In genomic region chr17:43626066-43626465, GRCh38 we compare ENCODE assay signal across 28 cellular contexts. TPM values are rescaled to one million over a fixed set of nuclear protein-coding genes. Genes with fewer than 3 reads are reported as not detected.
A peak's percentile ranks its signal among the peaks of the same experiment; 100 is the strongest.
DNase-seq lines count a peak whose midpoint lies in the region; ATAC-seq, FAIRE-seq and TF ChIP-seq lines count a peak whose summit lies in the region.
"Had no signal": no experiment of that assay in that cellular context is flagged by ENCODE, and none has a peak within 500 bp of the region (broad histone marks: within the 10 kb centered on the region; RNA-seq: fewer than 3 reads in every experiment).

No MANE protein-coding gene starts in this region.

- no peak for ATAC-seq in HepG2
- ATAC-seq in right lobe of liver, result no peak
- peak; percentile 50 for ATAC-seq in left colon
- no peak for ATAC-seq in left lung
- ATAC-seq: GM12878 had no signal

- TF ChIP-seq POLR2A in HepG2 (IDR thresholded peaks at IDR 0.05; ENCODE audit: insufficient read depth in 1 of 2, low read depth in 2 of 2, low read length in 2 of 2), result no peak
- no peak for TF ChIP-seq POLR2A in right lobe of liver (IDR thresholded peaks at IDR 0.05)

- intact Hi-C loops in HepG2 (cut with micrococcal nuclease; ENCODE audit: unreplicated experiment), result no loop called here
- intact Hi-C loops in right lobe of liver (cut with DNase I), result no loop called here
- intact Hi-C loops in left colon (cut with DNase I, micrococcal nuclease), result no loop called here
- intact Hi-C loops in colonic mucosa (cut with DNase I), result no loop called here
- intact Hi-C loops in left lung (cut with DNase I), result no loop called here

- no TSS peak for BruUV-seq in HepG2 (replicated peaks; lab: Mats Ljungman, UMichigan)

- H3K4me1 ChIP-seq in HepG2 (ENCODE audit: insufficient read depth, low read length) (peaks cover 25% of the 10 kb centered on the region), right lobe of liver (no peaks in the 10 kb centered on the region), small intestine (ENCODE audit: control insufficient read depth in 2 of 2, insufficient read depth in 1 of 2, low read depth in 1 of 2, low read length in 1 of 2) (peaks cover 0 to 2% of the 10 kb centered on the region in 2 donors), colonic mucosa (no peaks in the 10 kb centered on the region), left lung (no peaks in the 10 kb centered on the region)
- H3K4me1 ChIP-seq: BE2C had no signal

- no peak for TF ChIP-seq CTCF in HepG2 (CRISPR knock-in tag; IDR thresholded peaks at IDR 0.05)
- no peak for TF ChIP-seq CTCF in right lobe of liver (IDR thresholded peaks at IDR 0.05)
- TF ChIP-seq CTCF in colonic mucosa (IDR thresholded peaks at IDR 0.05), result no peak
- TF ChIP-seq CTCF in left lung (IDR thresholded peaks at IDR 0.05), result no peak

- no peaks in the 10 kb centered on the region for H3K9me3 ChIP-seq in HepG2 (ENCODE audit: low read length)
- H3K9me3 ChIP-seq in right lobe of liver, result no peaks in the 10 kb centered on the region
- H3K9me3 ChIP-seq in small intestine (ENCODE audit: control insufficient read depth, low read depth), result no peaks in the 10 kb centered on the region
- H3K9me3 ChIP-seq in colonic mucosa, result no peaks in the 10 kb centered on the region
- H3K9me3 ChIP-seq in left lung, result no peaks in the 10 kb centered on the region
- H3K9me3 ChIP-seq: BE2C, BLaER1 had no signal

- no peak for TF ChIP-seq EP300 in HepG2 (IDR thresholded peaks at IDR 0.05; ENCODE audit: low read depth in 2 of 2, low read length in 2 of 2)
- no peak for TF ChIP-seq EP300 in HepG2 (CRISPR knock-in tag; IDR thresholded peaks at IDR 0.05; ENCODE audit: borderline replicate concordance)
- TF ChIP-seq EP300 in Ishikawa (IDR thresholded peaks at IDR 0.05; ENCODE audit: borderline replicate concordance), result no peak

- peaks cover 5 to 15% of the 10 kb centered on the region in 2 experiments; a peak in 2 of 5 replicates for H3K27me3 ChIP-seq in HepG2 (ENCODE audit: control insufficient read depth in 1 of 2, insufficient read depth in 2 of 2, low read length in 2 of 2)
- no peaks in the 10 kb centered on the region for H3K27me3 ChIP-seq in right lobe of liver
- peaks cover 0 to 2% of the 10 kb centered on the region in 2 donors for H3K27me3 ChIP-seq in small intestine (ENCODE audit: control insufficient read depth in 2 of 2, insufficient read depth in 2 of 2, low read length in 2 of 2)
- no peaks in the 10 kb centered on the region for H3K27me3 ChIP-seq in colonic mucosa
- peaks cover 0 to 6% of the 10 kb centered on the region in 2 donors for H3K27me3 ChIP-seq in left lung
- H3K27me3 ChIP-seq: BE2C, BLaER1 had no signal

- H3K27ac ChIP-seq in HepG2 (ENCODE audit: extremely low read length, insufficient read depth, low read length), result no peak overlapping the region
- no peak overlapping the region for H3K27ac ChIP-seq in right lobe of liver
- no peak overlapping the region for H3K27ac ChIP-seq in small intestine (ENCODE audit: low read depth in 1 of 2, low read length in 1 of 2)
- no peak overlapping the region for H3K27ac ChIP-seq in colonic mucosa
- H3K27ac ChIP-seq in left lung, result no peak overlapping the region
- H3K27ac ChIP-seq: 22Rv1, BLaER1 had no signal

- no peak overlapping the region for H2AFZ ChIP-seq in HepG2 (ENCODE audit: low read length)

- CTCF ChIA-PET in HepG2 (lab: Yijun Ruan, JAX; ENCODE audit: low intra/inter-chr PET ratio, low total read pairs), result no interaction called here

- TF ChIP-seq RAD21 in HepG2 (CRISPR knock-in tag; IDR thresholded peaks at IDR 0.05) (no peak), Ishikawa (IDR thresholded peaks at IDR 0.05; ENCODE audit: low read depth) (no peak)

- H4K20me1 ChIP-seq in HepG2 (ENCODE audit: insufficient read depth, low read length), result no peaks in the 10 kb centered on the region
- H4K20me1 ChIP-seq: BLaER1 had no signal

- H3K79me2 ChIP-seq in HepG2 (ENCODE audit: insufficient read depth, low read length), result no peaks in the 10 kb centered on the region

- no peak for FAIRE-seq in HepG2 (lab: Jason Lieb, UNC)
- FAIRE-seq in small intestine (lab: Jason Lieb, UNC), result no peak
- FAIRE-seq: GM12878, GM12892, GM18507 had no signal

- no peak overlapping the region for H3K4me2 ChIP-seq in HepG2 (ENCODE audit: low read depth, low read length)
- H3K4me2 ChIP-seq: BLaER1 had no signal

- H3K36me3 ChIP-seq in HepG2 (replicated peaks in 1 of 2; ENCODE audit: control insufficient read depth in 1 of 2, insufficient read depth in 2 of 2, low read length in 2 of 2) (no peaks in the 10 kb centered on the region), right lobe of liver (no peaks in the 10 kb centered on the region), small intestine (ENCODE audit: control insufficient read depth in 2 of 2, insufficient read depth in 2 of 2, low read length in 2 of 2) (no peaks in the 10 kb centered on the region), colonic mucosa (no peaks in the 10 kb centered on the region), left lung (no peaks in the 10 kb centered on the region)
- H3K36me3 ChIP-seq: BE2C, BLaER1 had no signal

- whole genome bisulfite sequencing in HepG2 (ENCODE audit: low lambda C conversion rate), result 63% methylated on average over 3 of the region's 3 CpGs
- WGBS in right lobe of liver (ENCODE audit: insufficient coverage, low coverage, low lambda C conversion rate, missing lambda C conversion rate), result 77% methylated on average over 3 of the region's 3 CpGs
- WGBS in small intestine, 3 donors, result 51 to 91% (median 60%) methylated on average over 3 of the region's 3 CpGs

- H3K9ac ChIP-seq in HepG2 (ENCODE audit: insufficient read depth, low read depth, low read length) (no peak overlapping the region), colonic mucosa (ENCODE audit: low read depth in 2 of 2, low read length in 2 of 2) (no peak overlapping the region)
- H3K9ac ChIP-seq: BLaER1 had no signal

- DNase-seq in HepG2 (ENCODE audit: low spot score) (no peak), right lobe of liver (no peak), left colon (no peak), small intestine (peak; percentile 59), GM19240 (ENCODE audit: insufficient read length, low spot score) (no peak), colonic mucosa (no peak), left lung (no peak)
- DNase-seq: ACHN; BE2C; C1 segment of cervical spinal cord; CD4-positive, alpha-beta memory T cell; CD4-positive, CD25-positive, alpha-beta regulatory T cell; CD8-positive, alpha-beta memory T cell; COR-L47; DMS 273 treated with DMSO at 0.1 percent for 48 hours; DMS153; DMS53; DMS79; DND-41; EL; GDM1 had no signal

- POLR2A ChIA-PET in HepG2 (lab: Yijun Ruan, JAX), result no interaction called here

- H3K4me3 ChIP-seq in HepG2 (replicated peaks in 1 of 3; ENCODE audit: insufficient read depth in 1 of 3, low read depth in 2 of 3, low read length in 3 of 3) (no peak overlapping the region), right lobe of liver (no peak overlapping the region), small intestine (ENCODE audit: low read depth in 1 of 2, low read length in 2 of 2) (no peak overlapping the region), colonic mucosa (no peak overlapping the region), left lung (no peak overlapping the region)
- H3K4me3 ChIP-seq: BLaER1, GM12878 had no signal

- in situ Hi-C loops in HepG2 (cut with HindIII; ENCODE audit: extremely low pct_ligation_motif_present, low pct_unique_long_range_greater_than_20kb), result no loop called here

TF ChIP-seq in HepG2, 621 proteins besides CTCF, POLR2A, EP300 and RAD21 (continues in another document):
- TF ChIP-seq ZNF549 (CRISPR knock-in tag; IDR thresholded peaks at IDR 0.05), result no peak
- peak; percentile 53 for TF ChIP-seq CEBPB (IDR thresholded peaks at IDR 0.05; ENCODE audit: borderline replicate concordance, low read depth, low read length)
- TF ChIP-seq GLI4 (CRISPR knock-in tag; IDR thresholded peaks at IDR 0.05; ENCODE audit: borderline replicate concordance), result no peak

TF ChIP-seq in Ishikawa, 13 proteins besides CTCF, POLR2A, EP300 and RAD21:
- peak; percentile 64; the same call in 1 of the 2 replicates for TF ChIP-seq CEBPB (IDR thresholded peaks at IDR 0.05)
- no peak for TF ChIP-seq ZBTB7A (IDR thresholded peaks at IDR 0.05; ENCODE audit: low read depth)
TF ChIP-seq in Ishikawa: peak in this region for 1.

RNA-seq across cellular contexts. Expression of gene MEOX1, which starts 35.7 kb away (rescaled TPM):
- total RNA-seq in HepG2 (2016; rRNA removed; fragmentation: Illumina TruSeq; extraction: Trizol) (not detected in 2 replicates), right lobe of liver (under 1 TPM in 1 of 6 experiments, not detected in 5; 0.11 TPM), left colon (1 to 10 TPM; 1.2 to 1.8 TPM), colonic mucosa (1 to 10 TPM in 1 of 2 donors, under 1 TPM in 1; 0.64 to 4.1 TPM), left lung (1 to 10 TPM in 1 of 2 donors, under 1 TPM in 1; 0.29 to 1.5 TPM)
- total RNA-seq in HepG2 (2016; cell fraction: cytosol; rRNA removed; fragmentation: Illumina TruSeq; extraction: Trizol; ENCODE audit: low read depth), result not detected in 2 replicates
- total RNA-seq in HepG2 (2016; cell fraction: insoluble cytoplasmic fraction; rRNA removed; fragmentation: Illumina TruSeq; extraction: Trizol), result not detected in 2 replicates
- not detected in 2 replicates for total RNA-seq in HepG2 (2016; cell fraction: membrane; rRNA removed; fragmentation: Illumina TruSeq; extraction: Trizol)
- not detected in 2 replicates for total RNA-seq in HepG2 (2016; cell fraction: nucleus; rRNA removed; fragmentation: Illumina TruSeq; extraction: Trizol)
- polyA plus RNA-seq in HepG2 (2011; rRNA removed) (not detected in 2 replicates), small intestine (1 to 10 TPM in 1 of 3 donors, not detected in 2; 7.1 TPM)
- not detected in 2 replicates for polyA plus RNA-seq in HepG2 (2011; cell fraction: cytosol; rRNA removed)
- polyA plus RNA-seq in HepG2 (2011; cell fraction: nucleus; rRNA removed), result not detected in 2 replicates
- not detected in 2 replicates for polyA plus RNA-seq in HepG2 (2012)
- not detected in 2 replicates for polyA plus RNA-seq in HepG2 (2016; cell fraction: cytosol; fragmentation: Illumina TruSeq; extraction: Trizol; ENCODE audit: low read depth)
- not detected in 2 replicates for polyA plus RNA-seq in HepG2 (2016; cell fraction: insoluble cytoplasmic fraction; fragmentation: Illumina TruSeq; extraction: Trizol; ENCODE audit: low read depth)
- polyA plus RNA-seq in HepG2 (2016; cell fraction: membrane; fragmentation: Illumina TruSeq; extraction: Trizol; ENCODE audit: low read depth), result not detected in 2 replicates
- polyA plus RNA-seq in HepG2 (2016; cell fraction: nucleus; fragmentation: Illumina TruSeq; extraction: Trizol; ENCODE audit: insufficient read depth, low read depth), result not detected in 2 replicates
- polyA minus RNA-seq in HepG2 (2011; rRNA and poly(A)+ RNA removed; ENCODE audit: low replicate concordance), result 2.2 TPM in 1 of 2 replicates, not detected in the other
- polyA minus RNA-seq in HepG2 (2011; cell fraction: cytosol; rRNA and poly(A)+ RNA removed), result not detected in 2 replicates
- not detected in 2 replicates for polyA minus RNA-seq in HepG2 (2011; cell fraction: nucleus; rRNA and poly(A)+ RNA removed)
- total RNA-seq: A172 had no signal
